Comparison of ENCODE assay signal across 1 cellular context in the genomic region with DNA sequence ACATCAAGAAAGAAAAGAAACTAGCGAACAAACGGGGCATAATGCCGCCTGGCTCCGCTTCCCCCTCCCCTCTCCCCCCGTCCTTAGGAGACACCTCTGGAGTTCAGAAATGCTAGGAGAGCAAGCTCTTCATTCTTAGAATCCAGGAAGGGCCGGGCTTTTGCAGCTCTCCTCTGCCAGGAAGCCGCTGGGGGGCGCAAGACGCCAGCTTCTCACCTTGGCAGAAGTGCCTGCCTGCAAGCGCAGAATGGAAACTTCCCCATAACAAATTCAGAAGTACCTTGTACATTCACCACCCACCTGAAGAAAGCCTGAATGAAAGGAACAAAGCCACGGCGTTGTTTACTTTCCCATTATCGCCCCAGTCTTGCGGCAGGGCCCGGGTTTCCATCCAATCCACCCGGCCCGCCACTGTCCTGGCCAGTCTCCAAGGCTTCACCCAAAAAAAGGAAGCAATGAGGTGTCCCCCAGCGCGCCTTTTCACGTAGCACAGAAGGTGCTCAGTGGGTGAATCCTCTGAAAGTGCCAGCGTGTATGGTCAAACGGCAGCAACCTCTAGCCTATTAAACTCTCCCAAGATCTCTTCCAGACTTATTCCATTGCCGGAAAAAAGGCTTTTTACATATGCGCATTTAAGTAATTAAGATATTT.
TF ChIP-seq lines count a peak whose summit lies in the region.

No MANE protein-coding gene starts in this region.

TF ChIP-seq in WTC11, 78 proteins besides CTCF, POLR2A, EP300 and RAD21 (continued from another document):
- TF ChIP-seq, protein P1, sequence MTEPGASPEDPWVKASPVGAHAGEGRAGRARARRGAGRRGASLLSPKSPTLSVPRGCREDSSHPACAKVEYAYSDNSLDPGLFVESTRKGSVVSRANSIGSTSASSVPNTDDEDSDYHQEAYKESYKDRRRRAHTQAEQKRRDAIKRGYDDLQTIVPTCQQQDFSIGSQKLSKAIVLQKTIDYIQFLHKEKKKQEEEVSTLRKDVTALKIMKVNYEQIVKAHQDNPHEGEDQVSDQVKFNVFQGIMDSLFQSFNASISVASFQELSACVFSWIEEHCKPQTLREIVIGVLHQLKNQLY (CRISPR knock-in tag; IDR thresholded peaks at IDR 0.05) = no peak
- TF ChIP-seq SOX15 (CRISPR knock-in tag; IDR thresholded peaks at IDR 0.05) = no peak
TF ChIP-seq in WTC11: peak in this region for 0.
